Comparison of ENCODE assay signal across 25 cellular contexts in the genomic region with DNA sequence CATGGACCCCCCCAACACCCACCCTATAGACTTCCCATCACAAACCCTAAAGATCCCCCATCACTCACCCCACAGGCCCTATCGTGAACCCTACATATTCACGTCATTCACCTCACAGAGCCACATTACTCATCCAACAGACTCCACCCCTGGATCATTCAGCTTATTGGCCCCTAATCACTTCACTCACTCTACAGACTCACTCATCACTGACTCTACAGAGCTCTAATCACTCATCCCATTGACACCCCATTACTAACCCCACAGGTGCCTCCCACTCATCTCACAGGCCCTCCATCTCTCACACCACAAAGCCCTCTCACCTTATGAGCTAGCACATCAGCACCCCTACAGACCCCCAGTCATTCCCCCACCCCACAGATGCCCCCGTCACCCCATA.
"Had no signal": no experiment of that assay in that cellular context is flagged by ENCODE, and none has a peak within 500 bp of the region (broad histone marks: within the 10 kb centered on the region; RNA-seq: fewer than 3 reads in every experiment).

No MANE protein-coding gene starts in this region.

- H3K4me3 ChIP-seq: colonic mucosa, gastrocnemius medialis, heart left ventricle, mucosa of descending colon, ovary, psoas muscle, SJSA1, skin epidermis, suprapubic skin, transverse colon, uterus had no signal

- H3K27me3 Mint-ChIP-seq: activated CD8-positive, alpha-beta T cell treated with anti-CD3 and anti-CD28 coated beads for 36 hours; activated naive CD8-positive, alpha-beta T cell; brain; memory B cell; naive B cell; stimulated activated naive CD8-positive, alpha-beta T cell treated with anti-CD3 and anti-CD28 coated beads, Interleukin-15, amount 100 ng/mL, for 72 hours had no signal

- H3K4me3 Mint-ChIP-seq: activated CD8-positive, alpha-beta T cell treated with anti-CD3 and anti-CD28 coated beads for 36 hours; activated naive CD8-positive, alpha-beta T cell; activated T-cell treated with anti-CD3 and anti-CD28 coated beads, Interleukin-2, amount 50 U/mL, for 4 hours; brain; endodermal cell; memory B cell; stimulated activated naive CD8-positive, alpha-beta T cell treated with anti-CD3 and anti-CD28 coated beads, Interleukin-15, amount 100 ng/mL, for 72 hours had no signal

- H3K9me3 Mint-ChIP-seq: activated CD8-positive, alpha-beta T cell treated with anti-CD3 and anti-CD28 coated beads for 36 hours; activated T-cell treated with anti-CD3 and anti-CD28 coated beads, Interleukin-2, amount 50 U/mL, for 4 hours; memory B cell; stimulated activated naive CD8-positive, alpha-beta T cell treated with anti-CD3 and anti-CD28 coated beads, Interleukin-15, amount 100 ng/mL, for 72 hours had no signal

- DNase-seq: activated CD4-positive, CD25-positive, alpha-beta regulatory T cell treated with anti-CD3 and anti-CD28 coated beads, Interleukin-2, amount 50 U/mL, for 72 hours; activated CD8-positive, alpha-beta T cell treated with anti-CD3 and anti-CD28 coated beads for 36 hours; activated gamma-delta T cell; activated T-cell treated with anti-CD3 and anti-CD28 coated beads, Interleukin-2, amount 50 U/mL, for 4 hours; central memory CD4-positive, alpha-beta T cell; colonic mucosa; endodermal cell; gastrocnemius medialis; heart left ventricle; kidney glomerular epithelial cell; left ventricle myocardium superior; mucosa of descending colon; naive B cell; ovary; psoas muscle; right cardiac atrium; stimulated activated naive CD8-positive, alpha-beta T cell treated with anti-CD3 and anti-CD28 coated beads, Interleukin-15, amount 100 ng/mL, for 72 hours; transverse colon; uterus had no signal

- H3K36me3 Mint-ChIP-seq: activated naive CD8-positive, alpha-beta T cell had no signal

- ATAC-seq: activated CD8-positive, alpha-beta T cell treated with anti-CD3 and anti-CD28 coated beads for 36 hours; activated T-cell treated with anti-CD3 and anti-CD28 coated beads, Interleukin-2, amount 50 U/mL, for 4 hours; gastrocnemius medialis; heart left ventricle; left ventricle myocardium superior; mucosa of descending colon; psoas muscle; right cardiac atrium; stimulated activated naive CD8-positive, alpha-beta T cell treated with anti-CD3 and anti-CD28 coated beads, Interleukin-15, amount 100 ng/mL, for 72 hours had no signal

- H3K27ac ChIP-seq: colonic mucosa, gastrocnemius medialis, ovary, psoas muscle, SJSA1, transverse colon, uterus had no signal

- H3K27me3 ChIP-seq: colonic mucosa, gastrocnemius medialis, ovary, SJSA1, suprapubic skin, transverse colon, uterus had no signal

- H3K4me1 Mint-ChIP-seq: brain, endodermal cell, memory B cell, naive B cell had no signal

- H3K4me1 ChIP-seq: colonic mucosa, gastrocnemius medialis, psoas muscle, transverse colon, uterus had no signal

- H3K9me3 ChIP-seq: colonic mucosa, gastrocnemius medialis, heart left ventricle, mucosa of descending colon, ovary, psoas muscle, SJSA1, suprapubic skin, transverse colon, uterus had no signal

- H3K27ac Mint-ChIP-seq: activated CD8-positive, alpha-beta T cell treated with anti-CD3 and anti-CD28 coated beads for 36 hours; activated naive CD8-positive, alpha-beta T cell; brain; endodermal cell; memory B cell had no signal

- H3K36me3 ChIP-seq: colonic mucosa, gastrocnemius medialis, ovary, SJSA1, transverse colon, uterus had no signal
